In genomic region chr4:39354178-39354503, GRCh38 we compare ENCODE assay signal across 1 cellular context.
TF ChIP-seq lines count a peak whose summit lies in the region.

No MANE protein-coding gene starts in this region.

TF ChIP-seq in GM12878, 131 proteins besides CTCF, POLR2A, EP300 and RAD21:
- no peak for TF ChIP-seq SMARCA5 (IDR thresholded peaks at IDR 0.05)
- no peak for TF ChIP-seq TBL1XR1 (IDR thresholded peaks at IDR 0.05; ENCODE audit: low read depth, low read length)
- TF ChIP-seq ZNF207 (IDR thresholded peaks at IDR 0.05; ENCODE audit: borderline replicate concordance) = no peak
- no peak for TF ChIP-seq TCF3 (IDR thresholded peaks at IDR 0.05; ENCODE audit: borderline replicate concordance, insufficient read depth, low read depth, low read length)
- no peak for TF ChIP-seq LARP7 (IDR thresholded peaks at IDR 0.05)
- peak; percentile 68 for TF ChIP-seq RAD51 (IDR thresholded peaks at IDR 0.05)
- no peak for TF ChIP-seq IKZF1 (conservative IDR thresholded peaks at IDR 0.05)
- TF ChIP-seq RCOR1 (conservative IDR thresholded peaks at IDR 0.05; ENCODE audit: low read depth, low read length) = no peak
- TF ChIP-seq TAF1 (IDR thresholded peaks at IDR 0.05; ENCODE audit: borderline replicate concordance, low read depth, low read length) = no peak
- TF ChIP-seq KAT2A (conservative IDR thresholded peaks at IDR 0.05; ENCODE audit: control insufficient read depth, low read depth, low read length) = no peak
- TF ChIP-seq BHLHE40 (IDR thresholded peaks at IDR 0.05; ENCODE audit: borderline replicate concordance in 1 of 2, low read depth in 2 of 2, low read length in 1 of 2) = peak; percentile 38 to 74; a peak in 2 of 4 replicates
- TF ChIP-seq YBX1 (IDR thresholded peaks at IDR 0.05) = no peak
- no peak for TF ChIP-seq SUPT20H (IDR thresholded peaks at IDR 0.05; ENCODE audit: borderline replicate concordance, control insufficient read depth, low read depth, low read length)
